ENCODE assay signal across 30 cellular contexts in genomic region chr5:51881901-51882300, GRCh38.
DNase-seq lines count a peak whose midpoint lies in the region; ATAC-seq and TF ChIP-seq lines count a peak whose summit lies in the region.
"Had no signal": no experiment of that assay in that cellular context is flagged by ENCODE, and none has a peak within 500 bp of the region (broad histone marks: within the 10 kb centered on the region; RNA-seq: fewer than 3 reads in every experiment).

No MANE protein-coding gene starts in this region.

- peak; percentile 93 for DNase-seq in GM23338 (ENCODE audit: low spot score)
- peak; percentile 57 for DNase-seq in NT2/D1 (ENCODE audit: low read depth, low spot score)
- DNase-seq in neural progenitor cell (ENCODE audit: low spot score) = peak; percentile 43
- no peak for DNase-seq in OCI-M1 (lab: John Stamatoyannopoulos, UW)
- DNase-seq in stimulated activated CD4-positive, alpha-beta T cell treated with anti-CD3 and anti-CD28 coated beads, Interleukin-4, amount 100 ng/mL, for 24 hours = no peak
- DNase-seq in activated CD8-positive, alpha-beta memory T cell treated with anti-CD3 and anti-CD28 coated beads, Interleukin-2, amount 50 U/mL, for 48 hours = no peak
- DNase-seq in brain microvascular endothelial cell = no peak
- DNase-seq: activated CD4-positive, alpha-beta T cell treated with anti-CD3 and anti-CD28 coated beads, Interleukin-2, amount 50 U/mL, for 48 hours; activated CD4-positive, CD25-positive, alpha-beta regulatory T cell treated with anti-CD3 and anti-CD28 coated beads, Interleukin-2, amount 50 U/mL, for 72 hours; activated T-cell treated with anti-CD3 and anti-CD28 coated beads, Interleukin-2, amount 50 U/mL, for 72 hours; Calu3; effector memory CD8-positive, alpha-beta T cell; erythroblast; left cardiac atrium; NCI-H1048; NCI-H2029 treated with DMSO at 0.1 percent for 48 hours; NCI-H345; SHP77; stimulated activated CD4-positive, alpha-beta T cell treated with anti-CD3 and anti-CD28 coated beads, Interleukin-2, amount 100 ng/mL, for 24 hours; stimulated activated CD8-positive, alpha-beta memory T cell treated with anti-CD3 and anti-CD28 coated beads, Interleukin-4, amount 100 ng/mL, for 48 hours; testis had no signal

- peak overlapping the region; percentile 5 for H3K4me2 ChIP-seq in GM23338
- H3K4me2 ChIP-seq in neural progenitor cell = peak overlapping the region; percentile 15
- H3K4me2 ChIP-seq: A549 had no signal

- H3K36me3 ChIP-seq in GM23338 (ENCODE audit: insufficient read depth) (no peaks in the 10 kb centered on the region), NT2/D1 (ENCODE audit: insufficient read depth, insufficient read length, low read length) (no peaks in the 10 kb centered on the region), iPS-15b (ENCODE audit: control insufficient read depth, insufficient read depth, low read length) (no peaks in the 10 kb centered on the region), neural progenitor cell (no peaks in the 10 kb centered on the region), brain microvascular endothelial cell (replicated peaks) (no peaks in the 10 kb centered on the region)
- H3K36me3 ChIP-seq: right atrium auricular region, vagina had no signal

- H3K4me1 ChIP-seq in GM23338 (ENCODE audit: insufficient read depth) = peaks cover 25% of the 10 kb centered on the region
- no peaks in the 10 kb centered on the region for H3K4me1 ChIP-seq in NT2/D1 (ENCODE audit: insufficient read depth, insufficient read length)
- peaks cover 20% of the 10 kb centered on the region for H3K4me1 ChIP-seq in iPS-15b (ENCODE audit: control insufficient read depth, insufficient read depth, low read length)
- peaks cover 23% of the 10 kb centered on the region for H3K4me1 ChIP-seq in neural progenitor cell
- H3K4me1 ChIP-seq: A549, parathyroid adenoma, right atrium auricular region, testis, vagina had no signal

- H3K9me2 ChIP-seq in GM23338 (ENCODE audit: insufficient read depth) = no peaks in the 10 kb centered on the region

- H3K4me3 ChIP-seq in GM23338 = 0 out of 2 replicates have a peak overlapping the region, but pooled peaks have one; percentile 11
- H3K4me3 ChIP-seq in NT2/D1 (ENCODE audit: insufficient read length, low read depth) = no peak overlapping the region
- H3K4me3 ChIP-seq in iPS-15b (ENCODE audit: low read depth, low read length) = peak overlapping the region; percentile 6
- H3K4me3 ChIP-seq in neural progenitor cell = no peak overlapping the region
- H3K4me3 ChIP-seq in brain microvascular endothelial cell (ENCODE audit: low read depth, low read length) = no peak overlapping the region
- H3K4me3 ChIP-seq: A549, right atrium auricular region, testis, vagina had no signal

- H3K9me3 ChIP-seq in NT2/D1 (ENCODE audit: insufficient read depth, low read length) = no peaks in the 10 kb centered on the region
- no peaks in the 10 kb centered on the region for H3K9me3 ChIP-seq in iPS-15b (ENCODE audit: control insufficient read depth, insufficient read depth, low read length)
- no peaks in the 10 kb centered on the region for H3K9me3 ChIP-seq in neural progenitor cell (ENCODE audit: low read depth)
- H3K9me3 ChIP-seq: A549, testis, vagina had no signal

- no peak overlapping the region for H2AFZ ChIP-seq in GM23338
- H2AFZ ChIP-seq in neural progenitor cell (replicated peaks) = no peak overlapping the region
- H2AFZ ChIP-seq: parathyroid adenoma had no signal

- no peaks in the 10 kb centered on the region for H3K79me2 ChIP-seq in GM23338 (replicated peaks; ENCODE audit: insufficient read depth)
- no peaks in the 10 kb centered on the region for H3K79me2 ChIP-seq in neural progenitor cell (ENCODE audit: low read depth)
- H3K79me2 ChIP-seq: parathyroid adenoma had no signal

- no peaks in the 10 kb centered on the region for H3K27me3 Mint-ChIP-seq in GM23338 (ENCODE audit: insufficient read depth, low read depth, poor library complexity)
- no peaks in the 10 kb centered on the region for H3K27me3 Mint-ChIP-seq in neural progenitor cell (ENCODE audit: insufficient read depth, low read depth)
- H3K27me3 Mint-ChIP-seq: central memory CD8-positive, alpha-beta T cell; effector memory CD8-positive, alpha-beta T cell; stimulated activated naive CD8-positive, alpha-beta T cell treated with anti-CD3 and anti-CD28 coated beads, Interleukin-15, Interleukin-2, amounts not matched to agents 100 ng/mL and 50 ng/mL, for 24 hours had no signal

- in situ Hi-C loops in brain microvascular endothelial cell (cut with HindIII; ENCODE audit: low pct_ligation_motif_present, low sequenced_read_pairs) = no loop called here

- H3K36me3 Mint-ChIP-seq in GM23338 (ENCODE audit: low read depth) (peaks cover 8% of the 10 kb centered on the region; the same call in 2 of the 3 replicates), neural progenitor cell (no peaks in the 10 kb centered on the region)

- H3K27me3 ChIP-seq in GM23338 (ENCODE audit: insufficient read depth) = no peaks in the 10 kb centered on the region
- no peaks in the 10 kb centered on the region for H3K27me3 ChIP-seq in NT2/D1 (ENCODE audit: insufficient read depth, insufficient read length)
- H3K27me3 ChIP-seq in iPS-15b (ENCODE audit: control insufficient read depth, insufficient read depth, low read length) = no peaks in the 10 kb centered on the region
- no peaks in the 10 kb centered on the region for H3K27me3 ChIP-seq in neural progenitor cell
- H3K27me3 ChIP-seq in brain microvascular endothelial cell (replicated peaks) = no peaks in the 10 kb centered on the region
- H3K27me3 ChIP-seq: right atrium auricular region, testis, vagina had no signal

- H3K27ac Mint-ChIP-seq in GM23338 (peak overlapping the region; percentile 93), neural progenitor cell (no peak overlapping the region)
- H3K27ac Mint-ChIP-seq: activated T-cell treated with anti-CD3 and anti-CD28 coated beads, Interleukin-2, amount 50 U/mL, for 72 hours; effector memory CD8-positive, alpha-beta T cell; nephron; stimulated activated naive CD8-positive, alpha-beta T cell treated with anti-CD3 and anti-CD28 coated beads, Interleukin-15, Interleukin-2, amounts not matched to agents 100 ng/mL and 50 ng/mL, for 24 hours had no signal

- peak overlapping the region; percentile 61 for H3K4me3 Mint-ChIP-seq in GM23338
- H3K4me3 Mint-ChIP-seq in neural progenitor cell = no peak overlapping the region
- H3K4me3 Mint-ChIP-seq: activated T-cell treated with anti-CD3 and anti-CD28 coated beads, Interleukin-2, amount 50 U/mL, for 72 hours; central memory CD8-positive, alpha-beta T cell; effector memory CD8-positive, alpha-beta T cell; nephron; stimulated activated naive CD8-positive, alpha-beta T cell treated with anti-CD3 and anti-CD28 coated beads, Interleukin-15, Interleukin-2, amounts not matched to agents 100 ng/mL and 50 ng/mL, for 24 hours had no signal

- H3K4me1 Mint-ChIP-seq in GM23338 (peaks cover 24% of the 10 kb centered on the region), neural progenitor cell (peaks cover 22% of the 10 kb centered on the region)
- H3K4me1 Mint-ChIP-seq: central memory CD8-positive, alpha-beta T cell; nephron had no signal

- peak; percentile 99 for ATAC-seq in GM23338
- ATAC-seq: A549; activated T-cell treated with anti-CD3 and anti-CD28 coated beads, Interleukin-2, amount 50 U/mL, for 72 hours; effector memory CD8-positive, alpha-beta T cell; left cardiac atrium had no signal

- H3K9me3 Mint-ChIP-seq in GM23338 (peaks cover 6% of the 10 kb centered on the region; the same call in 2 of the 3 replicates), neural progenitor cell (no peaks in the 10 kb centered on the region)
- H3K9me3 Mint-ChIP-seq: nephron; stimulated activated naive CD8-positive, alpha-beta T cell treated with anti-CD3 and anti-CD28 coated beads, Interleukin-15, Interleukin-2, amounts not matched to agents 100 ng/mL and 50 ng/mL, for 24 hours had no signal

- H3F3A ChIP-seq in GM23338 (replicated peaks; ENCODE audit: low read depth) = no peaks in the 10 kb centered on the region
- no peaks in the 10 kb centered on the region for H3F3A ChIP-seq in neural progenitor cell (ENCODE audit: low read depth)

- H4K20me1 ChIP-seq in GM23338 (replicated peaks; ENCODE audit: insufficient read depth) (no peaks in the 10 kb centered on the region), neural progenitor cell (ENCODE audit: low read depth) (no peaks in the 10 kb centered on the region)

- H3K27ac ChIP-seq in GM23338 (ENCODE audit: low read depth) = peak overlapping the region; percentile 73; the same call in 1 of the 2 replicates
- no peak overlapping the region for H3K27ac ChIP-seq in neural progenitor cell
- H3K27ac ChIP-seq in brain microvascular endothelial cell = no peak overlapping the region
- H3K27ac ChIP-seq: A549, HL-60, parathyroid adenoma, right atrium auricular region, testis, vagina had no signal

- TF ChIP-seq CTCF in GM23338 (conservative IDR thresholded peaks at IDR 0.05; ENCODE audit: low read depth in 2 of 2) = no peak
- TF ChIP-seq CTCF in neural progenitor cell (IDR thresholded peaks at IDR 0.05) = no peak
- no peak for TF ChIP-seq CTCF in brain microvascular endothelial cell (IDR thresholded peaks at IDR 0.05; ENCODE audit: low read depth, low read length, missing control alignments)

- H3K9ac ChIP-seq in NT2/D1 (ENCODE audit: insufficient read length, low read depth) (no peak overlapping the region), iPS-15b (ENCODE audit: low read depth, low read length) (no peak overlapping the region), neural progenitor cell (no peak overlapping the region)
- H3K9ac ChIP-seq: parathyroid adenoma had no signal

Comparison
In these comparisons a context has a peak if more than half of its experiments do, and no peak if none do; other contexts are left out.
1. DNase-seq: peak in GM23338 (single experiment), NT2/D1 (single experiment) and neural progenitor cell (single experiment); none in OCI-M1 (single experiment), stimulated activated CD4-positive, alpha-beta T cell treated with anti-CD3 and anti-CD28 coated beads, Interleukin-4, amount 100 ng/mL, for 24 hours (single experiment), activated CD8-positive, alpha-beta memory T cell treated with anti-CD3 and anti-CD28 coated beads, Interleukin-2, amount 50 U/mL, for 48 hours (single experiment) and brain microvascular endothelial cell (single experiment).
2. H3K4me3 ChIP-seq: peak in GM23338 (single experiment) and iPS-15b (single experiment); none in NT2/D1 (single experiment), neural progenitor cell (single experiment) and brain microvascular endothelial cell (single experiment).